ENCODE assay signal across 8 cellular contexts in the genomic region with DNA sequence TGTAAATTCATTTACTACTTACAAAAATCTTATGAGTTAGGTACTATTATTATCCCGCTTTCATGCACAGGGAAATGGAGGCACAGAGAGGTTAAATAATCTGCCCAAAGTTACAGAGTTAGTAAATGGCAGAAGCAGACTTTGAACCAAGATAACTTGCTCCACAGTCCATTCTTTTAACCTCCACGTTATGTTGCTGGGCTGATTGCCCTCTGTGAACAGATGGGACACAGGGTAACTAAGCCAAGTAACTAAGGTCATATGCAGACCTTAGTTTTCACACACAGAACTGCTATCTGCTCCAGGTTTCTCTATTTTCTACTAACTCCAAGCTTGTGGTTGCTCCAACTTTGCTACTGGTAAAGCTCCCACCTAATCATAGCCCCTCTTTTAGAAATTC.
"Had no signal": no experiment of that assay in that cellular context is flagged by ENCODE, and none has a peak within 500 bp of the region (broad histone marks: within the 10 kb centered on the region; RNA-seq: fewer than 3 reads in every experiment).

No MANE protein-coding gene starts in this region.

- H3K9me3 ChIP-seq: HAP-1 had no signal

- FAIRE-seq: HTR-8/SVneo had no signal

- H3K9ac ChIP-seq: GM23248 had no signal

- H2AFZ ChIP-seq: GM23248 had no signal

- H3K36me3 ChIP-seq: HAP-1 had no signal

- ATAC-seq: HCT116 had no signal

- DNase-seq: GM23248, GOT3, H7, HFFc6, KBM-7 had no signal

- H3K4me3 ChIP-seq: GM23248, HAP-1 had no signal

- H3K27ac ChIP-seq: GM23248 had no signal

- H3K4me1 ChIP-seq: HAP-1 had no signal
